In genomic region chr7:139360210-139360947, GRCh38 we compare ENCODE assay signal across 8 cellular contexts.
DNase-seq lines count a peak whose midpoint lies in the region; ATAC-seq lines count a peak whose summit lies in the region.

No MANE protein-coding gene starts in this region.

- H3K4me3 Mint-ChIP-seq in central memory CD8-positive, alpha-beta T cell, result peak overlapping the region; percentile 98

- H3K27me3 Mint-ChIP-seq in central memory CD8-positive, alpha-beta T cell, result no peaks in the 10 kb centered on the region

- H3K27ac Mint-ChIP-seq in central memory CD8-positive, alpha-beta T cell (ENCODE audit: low read depth), result peak overlapping the region; percentile 96

- H3K36me3 Mint-ChIP-seq in central memory CD8-positive, alpha-beta T cell (ENCODE audit: insufficient read depth), result peaks cover 35% of the 10 kb centered on the region

- DNase-seq in AG20443 (ENCODE audit: low spot score) (peak; percentile 97), NCI-H345 treated with DMSO at 0.1 percent for 48 hours (lab: John Stamatoyannopoulos, UW; ENCODE audit: unreplicated experiment) (peak; percentile 90), islet precursor cell (peak; percentile 99)
- peak; percentile 92 to 96 for DNase-seq in central memory CD8-positive, alpha-beta T cell (ENCODE audit: low spot score in 2 of 2)
- peak; percentile 97 to 98 for DNase-seq in stimulated activated CD4-positive, alpha-beta T cell treated with anti-CD3 and anti-CD28 coated beads, Interleukin-12 subunit alpha, Interleukin-12 subunit beta, amount 100 ng/mL, for 24 hours (ENCODE audit: low read depth in 2 of 2)

- ATAC-seq in GM19035 (IDR thresholded peaks at IDR 0.05; ENCODE audit: unreplicated experiment) (peak; percentile 68), HG03280 (IDR thresholded peaks at IDR 0.05; ENCODE audit: unreplicated experiment) (peak; percentile 74)
- peak; percentile 76 to 82 for ATAC-seq in activated CD4-positive, CD25-positive, alpha-beta regulatory T cell treated with anti-CD3 and anti-CD28 coated beads, Interleukin-2, amount 50 U/mL, for 24 hours
- peak; percentile 78 for ATAC-seq in central memory CD8-positive, alpha-beta T cell (replicated peaks; ENCODE audit: extremely low read depth, poor library complexity, severe bottlenecking)

- H3K9me3 Mint-ChIP-seq in central memory CD8-positive, alpha-beta T cell, result no peaks in the 10 kb centered on the region

- peaks cover 48% of the 10 kb centered on the region for H3K4me1 Mint-ChIP-seq in central memory CD8-positive, alpha-beta T cell

Comparison
In these comparisons a context has a peak if more than half of its experiments do, and no peak if none do; other contexts are left out.
1. Peak in every context shown above with its lines: DNase-seq and ATAC-seq.